In genomic region chr3:129205109-129205832, GRCh38 we compare ENCODE assay signal across 1 cellular context.
TF ChIP-seq lines count a peak whose summit lies in the region.

No MANE protein-coding gene starts in this region.

TF ChIP-seq in HepG2, 621 proteins besides CTCF, POLR2A, EP300 and RAD21:
- TF ChIP-seq ZGPAT (CRISPR knock-in tag; IDR thresholded peaks at IDR 0.05) (no peak), ZNF383 (CRISPR knock-in tag; IDR thresholded peaks at IDR 0.05; ENCODE audit: borderline replicate concordance) (no peak), HNRNPLL (IDR thresholded peaks at IDR 0.05; ENCODE audit: low read depth, low read length, poor library complexity, severe bottlenecking) (no peak), XRCC5 (optimal IDR thresholded peaks at IDR 0.05; ENCODE audit: low read length) (no peak), ZIK1 (CRISPR knock-in tag; IDR thresholded peaks at IDR 0.05; ENCODE audit: borderline replicate concordance, low read depth) (no peak), ZNF839 (CRISPR knock-in tag; IDR thresholded peaks at IDR 0.05; ENCODE audit: borderline replicate concordance) (no peak), FOXP4 (CRISPR knock-in tag; IDR thresholded peaks at IDR 0.05) (no peak), NR2C2 (CRISPR knock-in tag; IDR thresholded peaks at IDR 0.05; ENCODE audit: borderline replicate concordance) (no peak), ZBTB25 (CRISPR knock-in tag; IDR thresholded peaks at IDR 0.05) (no peak), ZKSCAN1 (IDR thresholded peaks at IDR 0.05; ENCODE audit: low read length) (no peak), MBD4 (IDR thresholded peaks at IDR 0.05; ENCODE audit: borderline replicate concordance, low read length) (no peak), TFDP1 (CRISPR knock-in tag; IDR thresholded peaks at IDR 0.05; ENCODE audit: borderline replicate concordance) (no peak), HOXD1 (CRISPR knock-in tag; IDR thresholded peaks at IDR 0.05) (no peak), ZFP82 (CRISPR knock-in tag; IDR thresholded peaks at IDR 0.05; ENCODE audit: borderline replicate concordance) (no peak), RORA (CRISPR knock-in tag; IDR thresholded peaks at IDR 0.05) (no peak), TSC22D2 (CRISPR knock-in tag; IDR thresholded peaks at IDR 0.05; ENCODE audit: borderline replicate concordance) (no peak), REPIN1 (CRISPR knock-in tag; IDR thresholded peaks at IDR 0.05; ENCODE audit: borderline replicate concordance, low read depth) (no peak), ZNF557 (CRISPR knock-in tag; IDR thresholded peaks at IDR 0.05) (no peak), ZNF382 (CRISPR knock-in tag; IDR thresholded peaks at IDR 0.05; ENCODE audit: borderline replicate concordance) (no peak)
TF ChIP-seq in HepG2: peak in this region for 0.
